Comparison of ENCODE assay signal across 9 cellular contexts in genomic region chr18:319745-320144, GRCh38.
"Had no signal": no experiment of that assay in that cellular context is flagged by ENCODE, and none has a peak within 500 bp of the region (broad histone marks: within the 10 kb centered on the region; RNA-seq: fewer than 3 reads in every experiment).

No MANE protein-coding gene starts in this region.

- H3K27ac ChIP-seq: GM23248, KMS-11 had no signal

- H3K4me1 ChIP-seq: HAP-1 had no signal

- H2AFZ ChIP-seq: GM23248 had no signal

- H3K4me3 ChIP-seq: GM23248, HAP-1 had no signal

- ATAC-seq: HCT116 had no signal

- H3K9ac ChIP-seq: GM23248, KMS-11 had no signal

- H3K9me3 ChIP-seq: HAP-1 had no signal

- H3K4me2 ChIP-seq: KMS-11 had no signal

- DNase-seq: GM23248, GOT3, H7, IMR-90, KBM-7 had no signal

- FAIRE-seq: HTR-8/SVneo had no signal

- H3K36me3 ChIP-seq: HAP-1 had no signal
